Comparison of ENCODE assay signal across 29 cellular contexts in genomic region chr1:38337711-38338110, GRCh38.
DNase-seq lines count a peak whose midpoint lies in the region; ATAC-seq, FAIRE-seq and TF ChIP-seq lines count a peak whose summit lies in the region.
"Had no signal": no experiment of that assay in that cellular context is flagged by ENCODE, and none has a peak within 500 bp of the region (broad histone marks: within the 10 kb centered on the region; RNA-seq: fewer than 3 reads in every experiment).

No MANE protein-coding gene starts in this region.

- no peak overlapping the region for H3K18ac ChIP-seq in H1 (ENCODE audit: extremely low read depth, low read length)

- 74% methylated on average over 5 of the region's 5 CpGs; no CpG with 5 or more reads in 1 of the 2 experiments for WGBS in H1 (ENCODE audit: extremely low coverage in 1 of 2, insufficient coverage in 1 of 2, insufficient read length in 1 of 2, insufficient replicate concordance in 2 of 2, low coverage in 1 of 2, low lambda C conversion rate in 2 of 2, missing lambda C conversion rate in 1 of 2), 2 experiments
- WGBS in HepG2 (ENCODE audit: low lambda C conversion rate), result 0% methylated on average over 3 of the region's 5 CpGs

- TF ChIP-seq POLR2A in H1 (IDR thresholded peaks at IDR 0.05; ENCODE audit: control extremely low read depth in 1 of 2, low read depth in 2 of 2, low read length in 2 of 2), result no peak
- TF ChIP-seq POLR2A in vagina (IDR thresholded peaks at IDR 0.05), result no peak
- no peak for TF ChIP-seq POLR2A in HepG2 (IDR thresholded peaks at IDR 0.05; ENCODE audit: insufficient read depth in 1 of 2, low read depth in 2 of 2, low read length in 2 of 2)

- in situ Hi-C loops in HepG2 (cut with HindIII; ENCODE audit: extremely low pct_ligation_motif_present, low pct_unique_long_range_greater_than_20kb), result no loop called here

- H3K9me3 ChIP-seq in H1 (ENCODE audit: insufficient read depth in 2 of 2, low read depth in 1 of 2, low read length in 1 of 2) (no peaks in the 10 kb centered on the region), osteoblast (ENCODE audit: low read depth, low read length) (no peaks in the 10 kb centered on the region), vagina (no peaks in the 10 kb centered on the region), HepG2 (ENCODE audit: low read length) (no peaks in the 10 kb centered on the region)
- H3K9me3 ChIP-seq: BE2C, BLaER1 had no signal

- no peak overlapping the region for H4K8ac ChIP-seq in H1 (ENCODE audit: extremely low read depth, insufficient read depth, low read length)

- no peak overlapping the region for H2BK5ac ChIP-seq in H1 (ENCODE audit: low read depth, low read length)

- ATAC-seq in HepG2, result no peak
- ATAC-seq in GM21786 (IDR thresholded peaks at IDR 0.05; ENCODE audit: unreplicated experiment), result no peak
- no peak for ATAC-seq in HG02678 (IDR thresholded peaks at IDR 0.05; ENCODE audit: unreplicated experiment)
- ATAC-seq: GM12878 had no signal

- TF ChIP-seq EP300 in H1 (IDR thresholded peaks at IDR 0.05; ENCODE audit: borderline replicate concordance in 1 of 2, low read depth in 2 of 2, low read length in 2 of 2), result no peak
- no peak for TF ChIP-seq EP300 in HepG2 (IDR thresholded peaks at IDR 0.05; ENCODE audit: low read depth in 2 of 2, low read length in 2 of 2)
- no peak for TF ChIP-seq EP300 in HepG2 (CRISPR knock-in tag; IDR thresholded peaks at IDR 0.05; ENCODE audit: borderline replicate concordance)

- intact Hi-C loops in vagina (cut with DNase I), result no loop called here
- intact Hi-C loops in HepG2 (cut with micrococcal nuclease; ENCODE audit: unreplicated experiment), result no loop called here

- peaks cover 2% of the 10 kb centered on the region; the same call in 1 of the 2 replicates for H3K23me2 ChIP-seq in H1 (ENCODE audit: low read depth, low read length)

- POLR2A ChIA-PET in H1 (lab: Charles Lee; ENCODE audit: partially characterized antibody), result interaction anchor here (1.3 kb wide), 1 partner anchor 53 kb away, joined by 3 read pairs; no protein-coding TSS in a partner anchor
- POLR2A ChIA-PET in HepG2 (lab: Yijun Ruan, JAX), result no interaction called here

- H3K4me2 ChIP-seq in H1 (ENCODE audit: insufficient read depth in 1 of 2, low read depth in 2 of 2, low read length in 2 of 2), result no peak overlapping the region
- H3K4me2 ChIP-seq in osteoblast (ENCODE audit: insufficient read depth, low read length), result no peak overlapping the region
- no peak overlapping the region for H3K4me2 ChIP-seq in HepG2 (ENCODE audit: low read depth, low read length)
- H3K4me2 ChIP-seq: BLaER1 had no signal

- H3K9me3 Mint-ChIP-seq in mesothelial cell of epicardium, result no peaks in the 10 kb centered on the region
- H3K9me3 Mint-ChIP-seq: CD4-positive, alpha-beta memory T cell had no signal

- no peak for FAIRE-seq in H1 (lab: Jason Lieb, UNC)
- no peak for FAIRE-seq in HepG2 (lab: Jason Lieb, UNC)
- FAIRE-seq: A204.1, GM12878, GM12892, GM18507 had no signal

- H2BK15ac ChIP-seq in H1 (ENCODE audit: low read length), result peak overlapping the region; percentile 12; the same call in 1 of the 2 replicates

- peaks cover 8% of the 10 kb centered on the region for H3K4me1 Mint-ChIP-seq in mesothelial cell of epicardium
- H3K4me1 Mint-ChIP-seq: CD4-positive, alpha-beta memory T cell; CD8-positive, alpha-beta memory T cell had no signal

- H2AK5ac ChIP-seq in H1 (ENCODE audit: low read depth, low read length), result no peak overlapping the region

- H3K4ac ChIP-seq in H1 (replicated peaks; ENCODE audit: insufficient read length, low read depth, low read length), result no peak overlapping the region

- TF ChIP-seq CTCF in coronary artery (IDR thresholded peaks at IDR 0.05) (no peak), H1 (IDR thresholded peaks at IDR 0.05; ENCODE audit: control extremely low read depth in 1 of 3, insufficient read depth in 1 of 3, low read depth in 1 of 3, low read length in 3 of 3) (no peak), osteoblast (IDR thresholded peaks at IDR 0.05; ENCODE audit: extremely low read depth, low read depth, low read length) (no peak), vagina (IDR thresholded peaks at IDR 0.05) (no peak), mesothelial cell of epicardium (IDR thresholded peaks at IDR 0.05; ENCODE audit: unreplicated experiment) (no peak), HepG2 (CRISPR knock-in tag; IDR thresholded peaks at IDR 0.05) (no peak)

- H3K23ac ChIP-seq in H1 (ENCODE audit: insufficient read length), result no peak overlapping the region

- H2BK12ac ChIP-seq in H1 (ENCODE audit: low read depth, low read length), result no peak overlapping the region; the same call in 1 of the 2 replicates

- H4K5ac ChIP-seq in H1 (ENCODE audit: insufficient read length, low read depth, low read length), result no peak overlapping the region

- H3K27me3 ChIP-seq in H1 (replicated peaks in 1 of 4; ENCODE audit: control insufficient read depth in 3 of 4, extremely low read depth in 1 of 4, insufficient read depth in 3 of 4, low read length in 3 of 4) (no peaks in the 10 kb centered on the region; a peak in 1 of 7 replicates), osteoblast (ENCODE audit: insufficient read depth, low read length) (no peaks in the 10 kb centered on the region), vagina (no peaks in the 10 kb centered on the region), HepG2 (ENCODE audit: control insufficient read depth in 1 of 2, insufficient read depth in 2 of 2, low read length in 2 of 2) (no peaks in the 10 kb centered on the region; a peak in 1 of 5 replicates)
- H3K27me3 ChIP-seq: BLaER1 had no signal

- H3K14ac ChIP-seq in H1 (ENCODE audit: insufficient read length), result no peak overlapping the region

- H2BK20ac ChIP-seq in H1 (ENCODE audit: low read length), result 0 out of 2 replicates have a peak overlapping the region, but pooled peaks have one; percentile 64

- H3K27ac ChIP-seq in coronary artery, result no peak overlapping the region
- no peak overlapping the region for H3K27ac ChIP-seq in H1 (ENCODE audit: low read depth, low read length)
- H3K27ac ChIP-seq in osteoblast (ENCODE audit: low read depth, low read length), result no peak overlapping the region
- no peak overlapping the region for H3K27ac ChIP-seq in vagina
- no peak overlapping the region for H3K27ac ChIP-seq in HepG2 (ENCODE audit: extremely low read length, insufficient read depth, low read length)
- H3K27ac ChIP-seq: BLaER1 had no signal

- H3K9ac ChIP-seq in H1 (replicated peaks in 1 of 4; ENCODE audit: extremely low read depth in 1 of 4, low read depth in 3 of 4, low read length in 3 of 4) (no peak overlapping the region), HepG2 (ENCODE audit: insufficient read depth, low read depth, low read length) (no peak overlapping the region)
- H3K9ac ChIP-seq: BLaER1 had no signal

- H3K79me1 ChIP-seq in H1 (ENCODE audit: low read depth, low read length), result no peaks in the 10 kb centered on the region

- no peak overlapping the region for H4K91ac ChIP-seq in H1 (replicated peaks; ENCODE audit: insufficient read length, low read length)

- no peak overlapping the region for H3K4me3 ChIP-seq in coronary artery
- no peak overlapping the region for H3K4me3 ChIP-seq in H1 (ENCODE audit: extremely low read depth in 1 of 4, insufficient read depth in 2 of 4, low read depth in 3 of 4, low read length in 4 of 4)
- no peak overlapping the region for H3K4me3 ChIP-seq in osteoblast (ENCODE audit: insufficient read depth, low read length)
- no peak overlapping the region for H3K4me3 ChIP-seq in vagina
- no peak overlapping the region for H3K4me3 ChIP-seq in HepG2 (replicated peaks in 1 of 3; ENCODE audit: insufficient read depth in 1 of 3, low read depth in 2 of 3, low read length in 3 of 3)
- H3K4me3 ChIP-seq: BLaER1, GM12878 had no signal

- H4K20me1 ChIP-seq in H1 (replicated peaks in 1 of 2; ENCODE audit: control insufficient read depth in 1 of 2, insufficient read depth in 2 of 2, low read length in 2 of 2) (no peaks in the 10 kb centered on the region), osteoblast (ENCODE audit: insufficient read depth, low read length) (no peaks in the 10 kb centered on the region), HepG2 (ENCODE audit: insufficient read depth, low read length) (no peaks in the 10 kb centered on the region)
- H4K20me1 ChIP-seq: BLaER1 had no signal

- CTCF ChIA-PET in H1 (lab: Charles Lee; ENCODE audit: partially characterized antibody) (interaction anchor here (0.8 to 2.3 kb wide), 5 partner anchors 10 to 165 kb away, joined by 3 to 7 read pairs (median 3); no protein-coding TSS in a partner anchor), HepG2 (lab: Yijun Ruan, JAX; ENCODE audit: low intra/inter-chr PET ratio, low total read pairs) (no interaction called here)

- no peaks in the 10 kb centered on the region for H3K79me2 ChIP-seq in H1 (ENCODE audit: control insufficient read depth in 1 of 2, insufficient read depth in 2 of 2, low read length in 2 of 2)
- no peaks in the 10 kb centered on the region for H3K79me2 ChIP-seq in osteoblast (ENCODE audit: insufficient read depth, low read length)
- no peaks in the 10 kb centered on the region for H3K79me2 ChIP-seq in HepG2 (ENCODE audit: insufficient read depth, low read length)

- H3K4me3 Mint-ChIP-seq in mesothelial cell of epicardium, result no peak overlapping the region
- H3K4me3 Mint-ChIP-seq: CD14-positive monocyte; CD4-positive, alpha-beta memory T cell; CD4-positive, CD25-positive, alpha-beta regulatory T cell had no signal

- peaks cover 63% of the 10 kb centered on the region for H3K27me3 Mint-ChIP-seq in mesothelial cell of epicardium (ENCODE audit: low read depth)

- H3K36me3 ChIP-seq in H1 (ENCODE audit: control insufficient read depth in 2 of 4, insufficient read depth in 4 of 4, low read length in 3 of 4) (no peaks in the 10 kb centered on the region), osteoblast (ENCODE audit: insufficient read depth, low read length) (no peaks in the 10 kb centered on the region), vagina (no peaks in the 10 kb centered on the region), HepG2 (replicated peaks in 1 of 2; ENCODE audit: control insufficient read depth in 1 of 2, insufficient read depth in 2 of 2, low read length in 2 of 2) (no peaks in the 10 kb centered on the region)
- H3K36me3 ChIP-seq: BE2C, BLaER1 had no signal

- H3K4me1 ChIP-seq in H1 (replicated peaks in 1 of 4; ENCODE audit: control insufficient read depth in 3 of 4, insufficient read depth in 4 of 4, low read length in 3 of 4) (peaks cover 2 to 11% (median 5%) of the 10 kb centered on the region in 4 experiments; a peak in 5 of 7 replicates), osteoblast (ENCODE audit: insufficient read depth, low read length) (no peaks in the 10 kb centered on the region), vagina (no peaks in the 10 kb centered on the region), HepG2 (ENCODE audit: insufficient read depth, low read length) (no peaks in the 10 kb centered on the region)
- H3K4me1 ChIP-seq: BE2C, BLaER1 had no signal

- DNase-seq in coronary artery (ENCODE audit: low spot score) (peak; percentile 19), H1 (ENCODE audit: low read depth in 1 of 2, low spot score in 2 of 2) (no peak), osteoblast (ENCODE audit: insufficient read length, low spot score, missing footprints) (peak; percentile 61), vagina (ENCODE audit: extremely low spot score in 2 of 2) (peak; percentile 31 to 67), mesothelial cell of epicardium (ENCODE audit: low spot score in 2 of 2, unreplicated experiment in 2 of 2) (no peak), HepG2 (ENCODE audit: low spot score) (no peak)
- DNase-seq: 8988T; ACHN; BE2C; C1 segment of cervical spinal cord; CD4-positive, alpha-beta memory T cell; CD4-positive, CD25-positive, alpha-beta regulatory T cell; CD8-positive, alpha-beta memory T cell; COR-L47; DMS 273 treated with DMSO at 0.1 percent for 48 hours; DMS153; DMS53; DMS79; DND-41; EL; GDM1 had no signal

- no peak overlapping the region for H3K27ac Mint-ChIP-seq in mesothelial cell of epicardium
- H3K27ac Mint-ChIP-seq: CD14-positive monocyte; CD4-positive, alpha-beta memory T cell; CD4-positive, CD25-positive, alpha-beta regulatory T cell; CD8-positive, alpha-beta memory T cell had no signal

- no peak for TF ChIP-seq RAD21 in H1 (IDR thresholded peaks at IDR 0.05 in 1 of 2, conservative IDR thresholded peaks at IDR 0.05 in 1 of 2; ENCODE audit: low read depth in 2 of 2, low read length in 2 of 2)
- no peak for TF ChIP-seq RAD21 in HepG2 (CRISPR knock-in tag; IDR thresholded peaks at IDR 0.05)

- peak overlapping the region; percentile 5 for H2BK120ac ChIP-seq in H1 (replicated peaks; ENCODE audit: low read depth, low read length)

- H3K36me3 Mint-ChIP-seq in mesothelial cell of epicardium, result no peaks in the 10 kb centered on the region
- H3K36me3 Mint-ChIP-seq: CD14-positive monocyte; CD4-positive, alpha-beta memory T cell; CD4-positive, CD25-positive, alpha-beta regulatory T cell; CD8-positive, alpha-beta memory T cell had no signal

- H3K56ac ChIP-seq in H1 (replicated peaks; ENCODE audit: insufficient read length, low read depth, low read length), result no peak overlapping the region

- BruUV-seq in HepG2 (replicated peaks; lab: Mats Ljungman, UMichigan), result no TSS peak

- H2AFZ ChIP-seq in H1 (ENCODE audit: low read length), result no peak overlapping the region
- H2AFZ ChIP-seq in osteoblast (ENCODE audit: low read length), result no peak overlapping the region
- no peak overlapping the region for H2AFZ ChIP-seq in HepG2 (ENCODE audit: low read length)

Comparison
In these comparisons a context has a peak if more than half of its experiments do, and no peak if none do; other contexts are left out.
1. DNase-seq: peak in coronary artery (single experiment), osteoblast (single experiment) and vagina (2 of 2); none in H1 (0 of 2), mesothelial cell of epicardium (0 of 2) and HepG2 (single experiment).